In genomic region chr1:214219916-214220315, GRCh38 we compare ENCODE assay signal across 23 cellular contexts.
"Had no signal": no experiment of that assay in that cellular context is flagged by ENCODE, and none has a peak within 500 bp of the region (broad histone marks: within the 10 kb centered on the region; RNA-seq: fewer than 3 reads in every experiment).

No MANE protein-coding gene starts in this region.

- H3K27me3 ChIP-seq: vagina had no signal

- H3K4me1 Mint-ChIP-seq: activated CD4-positive, alpha-beta T cell treated with anti-CD3 and anti-CD28 coated beads for 36 hours; activated CD8-positive, alpha-beta memory T cell treated with anti-CD3 and anti-CD28 coated beads, Interleukin-2, amount 10 ng/mL, durations not matched to agents 7 days and 5 days; activated naive CD8-positive, alpha-beta T cell treated with anti-CD3 and anti-CD28 coated beads for 36 hours had no signal

- H3K36me3 Mint-ChIP-seq: activated CD4-positive, alpha-beta memory T cell treated with anti-CD3 and anti-CD28 coated beads for 36 hours; activated CD8-positive, alpha-beta memory T cell treated with anti-CD3 and anti-CD28 coated beads, Interleukin-2, amount 10 ng/mL, durations not matched to agents 7 days and 5 days; activated naive CD8-positive, alpha-beta T cell treated with anti-CD3 and anti-CD28 coated beads for 36 hours; T-cell; WTC11 had no signal

- ATAC-seq: activated CD4-positive, alpha-beta T cell treated with anti-CD3 and anti-CD28 coated beads for 36 hours; activated CD8-positive, alpha-beta memory T cell treated with anti-CD3 and anti-CD28 coated beads, Interleukin-2, amount 10 ng/mL, durations not matched to agents 7 days and 5 days; stimulated activated naive CD8-positive, alpha-beta T cell treated with anti-CD3 and anti-CD28 coated beads, Interleukin-15, Interleukin-2, amounts not matched to agents 100 U/mL and 50 U/mL, for 24 hours; T-cell; WTC11 had no signal

- H3K4me3 ChIP-seq: dorsolateral prefrontal cortex, lung, tibial artery, vagina had no signal

- H3K27ac Mint-ChIP-seq: activated CD4-positive, alpha-beta memory T cell treated with anti-CD3 and anti-CD28 coated beads for 36 hours; activated CD4-positive, alpha-beta T cell treated with anti-CD3 and anti-CD28 coated beads for 36 hours; activated CD8-positive, alpha-beta memory T cell treated with anti-CD3 and anti-CD28 coated beads, Interleukin-2, amount 10 ng/mL, durations not matched to agents 7 days and 5 days; activated naive CD8-positive, alpha-beta T cell treated with anti-CD3 and anti-CD28 coated beads for 36 hours; endodermal cell; nephron; T-cell; WTC11 had no signal

- H3K4me3 Mint-ChIP-seq: activated CD4-positive, alpha-beta memory T cell treated with anti-CD3 and anti-CD28 coated beads for 36 hours; activated CD4-positive, alpha-beta T cell treated with anti-CD3 and anti-CD28 coated beads for 36 hours; activated CD8-positive, alpha-beta memory T cell treated with anti-CD3 and anti-CD28 coated beads, Interleukin-2, amount 10 ng/mL, durations not matched to agents 7 days and 5 days; activated naive CD8-positive, alpha-beta T cell treated with anti-CD3 and anti-CD28 coated beads for 36 hours; endodermal cell; nephron; T-cell; WTC11 had no signal

- DNase-seq: activated CD4-positive, alpha-beta memory T cell treated with anti-CD3 and anti-CD28 coated beads for 36 hours; activated CD4-positive, alpha-beta T cell treated with anti-CD3 and anti-CD28 coated beads for 36 hours; activated CD8-positive, alpha-beta memory T cell treated with anti-CD3 and anti-CD28 coated beads, Interleukin-2, amount 10 ng/mL, durations not matched to agents 7 days and 5 days; activated naive CD8-positive, alpha-beta T cell treated with anti-CD3 and anti-CD28 coated beads for 36 hours; amniotic stem cell; dorsolateral prefrontal cortex; endodermal cell; erythroblast; foreskin melanocyte; head of caudate nucleus; midbrain; posterior cingulate gyrus; retina; stimulated activated CD4-positive, alpha-beta T cell treated with anti-CD3 and anti-CD28 coated beads, Interleukin-12 subunit alpha, Interleukin-12 subunit beta, amount 100 ng/mL, for 4 hours; stimulated activated CD4-positive, alpha-beta T cell treated with anti-CD3 and anti-CD28 coated beads, Interleukin-1b, Interleukin-23, amount 100 ng/mL, for 48 hours; stimulated activated naive CD8-positive, alpha-beta T cell treated with anti-CD3 and anti-CD28 coated beads, Interleukin-15, Interleukin-2, amounts not matched to agents 100 U/mL and 50 U/mL, for 24 hours; substantia nigra; T-cell; tibial artery had no signal

- H3K9me3 Mint-ChIP-seq: activated CD4-positive, alpha-beta memory T cell treated with anti-CD3 and anti-CD28 coated beads for 36 hours; activated naive CD8-positive, alpha-beta T cell treated with anti-CD3 and anti-CD28 coated beads for 36 hours; endodermal cell; nephron; T-cell; WTC11 had no signal

- H3K36me3 ChIP-seq: tibial artery, vagina had no signal

- H3K9me3 ChIP-seq: tibial artery, vagina had no signal
